28 cellular contexts compared by ENCODE assay signal in the genomic region with DNA sequence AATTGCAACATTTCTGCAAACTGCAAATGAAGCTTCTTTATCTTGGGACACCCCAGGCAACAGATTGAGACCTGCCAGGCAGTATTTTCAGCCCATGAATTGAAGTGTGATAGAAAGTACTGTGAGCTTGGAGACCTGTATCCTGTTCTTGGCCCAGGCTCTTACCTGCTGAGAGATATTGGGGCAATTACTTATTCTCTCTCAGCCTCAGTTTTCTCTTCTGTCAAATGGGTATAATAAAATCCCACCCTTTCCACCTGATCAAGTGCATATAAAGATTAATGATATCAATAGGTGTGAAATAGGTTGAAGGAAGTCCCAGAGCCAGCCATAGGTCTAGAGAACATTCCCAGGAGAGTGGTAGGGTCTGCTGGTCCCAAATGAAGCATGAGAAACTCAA.
"Had no signal": no experiment of that assay in that cellular context is flagged by ENCODE, and none has a peak within 500 bp of the region (broad histone marks: within the 10 kb centered on the region; RNA-seq: fewer than 3 reads in every experiment).

No MANE protein-coding gene starts in this region.

- ATAC-seq: activated CD4-positive, alpha-beta T cell treated with anti-CD3 and anti-CD28 coated beads for 36 hours; activated CD8-positive, alpha-beta memory T cell treated with anti-CD3 and anti-CD28 coated beads, Interleukin-2, amount 10 ng/mL, durations not matched to agents 7 days and 5 days; activated CD8-positive, alpha-beta T cell treated with anti-CD3 and anti-CD28 coated beads, Interleukin-2, amount 10 ng/mL, durations not matched to agents 7 days and 5 days; activated naive CD4-positive, alpha-beta T cell treated with anti-CD3 and anti-CD28 coated beads, Interleukin-2, amount 50 U/mL, for 72 hours; gastroesophageal sphincter had no signal

- H3K4me1 ChIP-seq: breast epithelium had no signal

- FAIRE-seq: colon, endometrium, endothelial cell of umbilical vein had no signal

- H3K27me3 ChIP-seq: ascending aorta, breast epithelium, cardiac muscle cell, gastroesophageal sphincter had no signal

- H3K9me3 ChIP-seq: ascending aorta, breast epithelium, esophagus squamous epithelium, gastroesophageal sphincter had no signal

- DNase-seq: activated CD4-positive, alpha-beta memory T cell treated with anti-CD3 and anti-CD28 coated beads for 36 hours; activated CD4-positive, alpha-beta T cell treated with anti-CD3 and anti-CD28 coated beads for 36 hours; activated CD4-positive, alpha-beta T cell treated with anti-CD3 and anti-CD28 coated beads, Interleukin-2, amount 10 ng/mL, durations not matched to agents 24 days and 14 days; activated CD4-positive, CD25-positive, alpha-beta regulatory T cell; activated CD4-positive, CD25-positive, alpha-beta regulatory T cell treated with anti-CD3 and anti-CD28 coated beads, Interleukin-2, amount 50 U/mL, for 72 hours; activated CD8-positive, alpha-beta memory T cell treated with anti-CD3 and anti-CD28 coated beads, Interleukin-2, amount 10 ng/mL, durations not matched to agents 7 days and 5 days; activated CD8-positive, alpha-beta memory T cell treated with anti-CD3 and anti-CD28 coated beads, Interleukin-2, amount 50 U/mL, for 4 hours; activated CD8-positive, alpha-beta T cell treated with anti-CD3 and anti-CD28 coated beads, Interleukin-2, amount 10 ng/mL, durations not matched to agents 7 days and 5 days; activated effector memory CD4-positive, alpha-beta T cell treated with anti-CD3 and anti-CD28 coated beads, Interleukin-2, amount 50 U/mL, for 16 hours; activated naive CD4-positive, alpha-beta T cell treated with anti-CD3 and anti-CD28 coated beads, Interleukin-2, amount 10 ng/mL, durations not matched to agents 7 days and 5 days; activated naive CD8-positive, alpha-beta T cell treated with anti-CD3 and anti-CD28 coated beads, Interleukin-2, amount 10 ng/mL, durations not matched to agents 7 days and 5 days; activated T-cell treated with anti-CD3 and anti-CD28 coated beads, Interleukin-2, amount 50 U/mL, for 1 hour; activated T-cell treated with anti-CD3 and anti-CD28 coated beads, Interleukin-2, amount 50 U/mL, for 48 hours; cortex of kidney; dermis blood vessel endothelial cell; effector CD8-positive, alpha-beta T cell; esophagus squamous epithelium; foreskin melanocyte; T-helper 2 cell had no signal

- H3K36me3 ChIP-seq: ascending aorta, breast epithelium, cardiac muscle cell, esophagus squamous epithelium, gastroesophageal sphincter had no signal

- H3K27ac ChIP-seq: ascending aorta, breast epithelium, cardiac muscle cell, epithelial cell of prostate, esophagus squamous epithelium, gastroesophageal sphincter had no signal

- H3K4me3 ChIP-seq: ascending aorta, breast epithelium, cardiac muscle cell, esophagus squamous epithelium, gastroesophageal sphincter had no signal
